26 cellular contexts compared by ENCODE assay signal in the genomic region with DNA sequence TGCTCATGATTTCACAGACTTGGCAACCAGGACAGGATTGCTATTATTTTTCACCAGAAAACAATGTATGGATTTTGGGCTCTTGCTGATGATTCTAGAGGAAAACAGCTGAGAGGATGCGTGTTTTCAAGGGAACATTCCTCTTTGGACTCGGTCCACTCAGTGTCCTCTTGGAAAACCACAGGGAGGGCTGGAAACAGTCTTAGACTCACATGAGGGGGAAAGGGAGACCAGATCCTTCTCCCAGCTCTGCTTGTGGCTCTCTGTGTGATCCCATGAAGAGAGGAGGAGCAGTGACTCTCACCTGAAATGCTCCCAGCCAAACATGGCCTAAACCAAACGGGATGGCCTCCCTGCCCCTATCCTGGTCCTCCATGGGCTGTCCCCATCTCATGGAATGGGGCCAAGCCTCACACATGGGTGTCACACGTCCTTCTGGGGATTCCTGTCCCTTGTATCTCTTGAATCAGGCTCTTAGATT. TPM values are rescaled to one million over a fixed set of nuclear protein-coding genes. Genes with fewer than 3 reads are reported as not detected.
DNase-seq lines count a peak whose midpoint lies in the region; ATAC-seq, FAIRE-seq and TF ChIP-seq lines count a peak whose summit lies in the region.
"Had no signal": no experiment of that assay in that cellular context is flagged by ENCODE, and none has a peak within 500 bp of the region (broad histone marks: within the 10 kb centered on the region; RNA-seq: fewer than 3 reads in every experiment).

No MANE protein-coding gene starts in this region.

- POLR2A ChIA-PET in Panc1 (lab: Charles Lee): no interaction called here

- intact Hi-C loops in Panc1 (cut with micrococcal nuclease; ENCODE audit: unreplicated experiment) (no loop called here), Right ventricle myocardium inferior (cut with DNase I) (no loop called here)

- DNase-seq in activated naive CD8-positive, alpha-beta T cell treated with anti-CD3 and anti-CD28 coated beads for 36 hours: no peak
- no peak for DNase-seq in activated naive CD8-positive, alpha-beta T cell treated with anti-CD3 and anti-CD28 coated beads, Interleukin-2, amount 50 U/mL, for 24 hours
- DNase-seq in Panc1 (ENCODE audit: low read depth, low spot score): no peak
- peak; percentile 36 for DNase-seq in fibroblast of peridontal ligament (ENCODE audit: extremely low read depth)
- DNase-seq in skeletal muscle cell (ENCODE audit: low read depth): peak; percentile 53
- no peak for DNase-seq in frontal cortex (ENCODE audit: low spot score in 2 of 2)
- no peak for DNase-seq in GM23338 (ENCODE audit: low spot score)
- no peak for DNase-seq in Right ventricle myocardium inferior (ENCODE audit: missing footprints)
- DNase-seq: activated CD4-positive, alpha-beta T cell treated with anti-CD3 and anti-CD28 coated beads for 4 hours; activated naive CD4-positive, alpha-beta T cell; aorta; DND-41; erythroblast; left colon; NCI-H1105 treated with DMSO at 0.1 percent for 48 hours; NCI-H510A treated with DMSO at 0.1 percent for 48 hours; stimulated activated CD4-positive, alpha-beta T cell treated with anti-CD3 and anti-CD28 coated beads, Interleukin-4, amount 100 ng/mL, for 1 hour; stimulated activated naive CD8-positive, alpha-beta T cell treated with anti-CD3 and anti-CD28 coated beads, Interleukin-15, Interleukin-2, amounts not matched to agents 100 U/mL and 50 U/mL, for 24 hours; SW 1271; transverse colon had no signal

- H4K20me1 ChIP-seq in GM23338 (replicated peaks; ENCODE audit: insufficient read depth): no peaks in the 10 kb centered on the region

- H3K4me1 ChIP-seq in Panc1 (ENCODE audit: control insufficient read depth, insufficient read depth, low read length) (peaks cover 60% of the 10 kb centered on the region), GM23338 (ENCODE audit: insufficient read depth) (no peaks in the 10 kb centered on the region)
- H3K4me1 ChIP-seq: HAP-1, prostate gland had no signal

- no peaks in the 10 kb centered on the region for H3K36me3 Mint-ChIP-seq in activated naive CD8-positive, alpha-beta T cell treated with anti-CD3 and anti-CD28 coated beads for 36 hours
- H3K36me3 Mint-ChIP-seq in activated naive CD8-positive, alpha-beta T cell treated with anti-CD3 and anti-CD28 coated beads, Interleukin-2, amount 50 U/mL, for 24 hours (ENCODE audit: low read depth): no peaks in the 10 kb centered on the region
- no peaks in the 10 kb centered on the region for H3K36me3 Mint-ChIP-seq in GM23338 (ENCODE audit: low read depth)

- TF ChIP-seq CTCF in Panc1 (IDR thresholded peaks at IDR 0.05) (no peak), GM23338 (conservative IDR thresholded peaks at IDR 0.05; ENCODE audit: low read depth in 2 of 2) (no peak)

- peak overlapping the region; percentile 16 for H3K27ac Mint-ChIP-seq in activated naive CD8-positive, alpha-beta T cell treated with anti-CD3 and anti-CD28 coated beads for 36 hours
- H3K27ac Mint-ChIP-seq in activated naive CD8-positive, alpha-beta T cell treated with anti-CD3 and anti-CD28 coated beads, Interleukin-2, amount 50 U/mL, for 24 hours: no peak overlapping the region
- no peak overlapping the region for H3K27ac Mint-ChIP-seq in GM23338

- H3K9me2 ChIP-seq in GM23338 (ENCODE audit: insufficient read depth): no peaks in the 10 kb centered on the region

- H2AFZ ChIP-seq in GM23338: no peak overlapping the region

- no peaks in the 10 kb centered on the region for H3K9me3 Mint-ChIP-seq in activated naive CD8-positive, alpha-beta T cell treated with anti-CD3 and anti-CD28 coated beads for 36 hours
- H3K9me3 Mint-ChIP-seq in activated naive CD8-positive, alpha-beta T cell treated with anti-CD3 and anti-CD28 coated beads, Interleukin-2, amount 50 U/mL, for 24 hours: no peaks in the 10 kb centered on the region
- H3K9me3 Mint-ChIP-seq in GM23338: no peaks in the 10 kb centered on the region
- H3K9me3 Mint-ChIP-seq: central memory CD8-positive, alpha-beta T cell had no signal

- H3K4me3 ChIP-seq in Panc1 (ENCODE audit: low read depth in 2 of 2, low read length in 2 of 2) (no peak overlapping the region), skeletal muscle cell (ENCODE audit: low read depth, low read length) (no peak overlapping the region), GM23338 (no peak overlapping the region)
- H3K4me3 ChIP-seq: HAP-1, prostate gland, smooth muscle cell, transverse colon had no signal

- in situ Hi-C loops in Panc1 (cut with HindIII; ENCODE audit: low pct_unique_long_range_greater_than_20kb, low sequenced_read_pairs): no loop called here

- no peak for FAIRE-seq in frontal cortex (lab: Jason Lieb, UNC)

- H3K4me1 Mint-ChIP-seq in activated naive CD8-positive, alpha-beta T cell treated with anti-CD3 and anti-CD28 coated beads for 36 hours: peaks cover 23% of the 10 kb centered on the region
- H3K4me1 Mint-ChIP-seq in activated naive CD8-positive, alpha-beta T cell treated with anti-CD3 and anti-CD28 coated beads, Interleukin-2, amount 50 U/mL, for 24 hours: peaks cover 27% of the 10 kb centered on the region
- no peaks in the 10 kb centered on the region; the same call in 2 of the 3 replicates for H3K4me1 Mint-ChIP-seq in GM23338

- H3K4me3 Mint-ChIP-seq in activated naive CD8-positive, alpha-beta T cell treated with anti-CD3 and anti-CD28 coated beads for 36 hours: no peak overlapping the region
- H3K4me3 Mint-ChIP-seq in activated naive CD8-positive, alpha-beta T cell treated with anti-CD3 and anti-CD28 coated beads, Interleukin-2, amount 50 U/mL, for 24 hours: no peak overlapping the region
- H3K4me3 Mint-ChIP-seq in GM23338: no peak overlapping the region
- H3K4me3 Mint-ChIP-seq: central memory CD8-positive, alpha-beta T cell had no signal

- no peak overlapping the region for H3K4me2 ChIP-seq in GM23338
- H3K4me2 ChIP-seq: smooth muscle cell had no signal

- H3K36me3 ChIP-seq in Panc1 (ENCODE audit: control insufficient read depth, insufficient read depth, low read length) (no peaks in the 10 kb centered on the region), GM23338 (ENCODE audit: insufficient read depth) (no peaks in the 10 kb centered on the region)
- H3K36me3 ChIP-seq: HAP-1, prostate gland, transverse colon had no signal

- no peak for ATAC-seq in activated naive CD8-positive, alpha-beta T cell treated with anti-CD3 and anti-CD28 coated beads, Interleukin-2, amount 50 U/mL, for 24 hours
- no peak for ATAC-seq in Panc1
- ATAC-seq in GM23338: no peak
- ATAC-seq in Right ventricle myocardium inferior: no peak
- ATAC-seq: left colon; stimulated activated naive CD8-positive, alpha-beta T cell treated with anti-CD3 and anti-CD28 coated beads, Interleukin-15, Interleukin-2, amounts not matched to agents 100 U/mL and 50 U/mL, for 24 hours had no signal

- H3K27me3 ChIP-seq in Panc1 (ENCODE audit: control insufficient read depth, insufficient read depth, low read length) (no peaks in the 10 kb centered on the region), GM23338 (ENCODE audit: insufficient read depth) (no peaks in the 10 kb centered on the region)
- H3K27me3 ChIP-seq: transverse colon had no signal

- CTCF ChIA-PET in Panc1 (lab: Charles Lee): no interaction called here

- H3K27me3 Mint-ChIP-seq in activated naive CD8-positive, alpha-beta T cell treated with anti-CD3 and anti-CD28 coated beads for 36 hours: no peaks in the 10 kb centered on the region
- H3K27me3 Mint-ChIP-seq in activated naive CD8-positive, alpha-beta T cell treated with anti-CD3 and anti-CD28 coated beads, Interleukin-2, amount 50 U/mL, for 24 hours: no peaks in the 10 kb centered on the region
- peaks cover 7% of the 10 kb centered on the region for H3K27me3 Mint-ChIP-seq in GM23338 (ENCODE audit: insufficient read depth, low read depth, poor library complexity)
- H3K27me3 Mint-ChIP-seq: central memory CD8-positive, alpha-beta T cell had no signal

- H3F3A ChIP-seq in GM23338 (replicated peaks; ENCODE audit: low read depth): no peaks in the 10 kb centered on the region

- no peaks in the 10 kb centered on the region for H3K79me2 ChIP-seq in GM23338 (replicated peaks; ENCODE audit: insufficient read depth)

- H3K27ac ChIP-seq in Panc1 (ENCODE audit: low read length) (peak overlapping the region; percentile 78), GM23338 (ENCODE audit: low read depth) (no peak overlapping the region)
- H3K27ac ChIP-seq: prostate gland, RWPE1, transverse colon had no signal

- H3K9me3 ChIP-seq in Panc1 (ENCODE audit: control insufficient read depth, insufficient read depth, low read depth, low read length): no peaks in the 10 kb centered on the region
- H3K9me3 ChIP-seq: HAP-1, prostate gland, transverse colon had no signal

- BruUV-seq in Panc1 (replicated peaks; lab: Mats Ljungman, UMichigan): no TSS peak

TF ChIP-seq in GM23338, 12 proteins besides CTCF, POLR2A, EP300 and RAD21 (continues in another document):
- TF ChIP-seq, protein P1, sequence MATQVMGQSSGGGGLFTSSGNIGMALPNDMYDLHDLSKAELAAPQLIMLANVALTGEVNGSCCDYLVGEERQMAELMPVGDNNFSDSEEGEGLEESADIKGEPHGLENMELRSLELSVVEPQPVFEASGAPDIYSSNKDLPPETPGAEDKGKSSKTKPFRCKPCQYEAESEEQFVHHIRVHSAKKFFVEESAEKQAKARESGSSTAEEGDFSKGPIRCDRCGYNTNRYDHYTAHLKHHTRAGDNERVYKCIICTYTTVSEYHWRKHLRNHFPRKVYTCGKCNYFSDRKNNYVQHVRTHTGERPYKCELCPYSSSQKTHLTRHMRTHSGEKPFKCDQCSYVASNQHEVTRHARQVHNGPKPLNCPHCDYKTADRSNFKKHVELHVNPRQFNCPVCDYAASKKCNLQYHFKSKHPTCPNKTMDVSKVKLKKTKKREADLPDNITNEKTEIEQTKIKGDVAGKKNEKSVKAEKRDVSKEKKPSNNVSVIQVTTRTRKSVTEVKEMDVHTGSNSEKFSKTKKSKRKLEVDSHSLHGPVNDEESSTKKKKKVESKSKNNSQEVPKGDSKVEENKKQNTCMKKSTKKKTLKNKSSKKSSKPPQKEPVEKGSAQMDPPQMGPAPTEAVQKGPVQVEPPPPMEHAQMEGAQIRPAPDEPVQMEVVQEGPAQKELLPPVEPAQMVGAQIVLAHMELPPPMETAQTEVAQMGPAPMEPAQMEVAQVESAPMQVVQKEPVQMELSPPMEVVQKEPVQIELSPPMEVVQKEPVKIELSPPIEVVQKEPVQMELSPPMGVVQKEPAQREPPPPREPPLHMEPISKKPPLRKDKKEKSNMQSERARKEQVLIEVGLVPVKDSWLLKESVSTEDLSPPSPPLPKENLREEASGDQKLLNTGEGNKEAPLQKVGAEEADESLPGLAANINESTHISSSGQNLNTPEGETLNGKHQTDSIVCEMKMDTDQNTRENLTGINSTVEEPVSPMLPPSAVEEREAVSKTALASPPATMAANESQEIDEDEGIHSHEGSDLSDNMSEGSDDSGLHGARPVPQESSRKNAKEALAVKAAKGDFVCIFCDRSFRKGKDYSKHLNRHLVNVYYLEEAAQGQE (IDR thresholded peaks at IDR 0.05; ENCODE audit: unreplicated experiment): no peak
- no peak for TF ChIP-seq EZH2phosphoT487 (IDR thresholded peaks at IDR 0.05; ENCODE audit: unreplicated experiment)

RNA-seq across cellular contexts. Expression of a gene that starts 15.9 kb away (rescaled TPM):
- not detected for total RNA-seq in activated naive CD8-positive, alpha-beta T cell treated with anti-CD3 and anti-CD28 coated beads for 36 hours
- 69.8 TPM for total RNA-seq in Panc1 (2021; ENCODE audit: unreplicated experiment)
- 49.0 TPM for polyA plus RNA-seq in Panc1 (2012; ENCODE audit: insufficient read length)
- total RNA-seq in frontal cortex: not detected
- 0.14 and 0.70 TPM in 2 replicates for total RNA-seq in GM23338 (2014; rRNA removed; shearing (Covaris generic))
- polyA plus RNA-seq in GM23338 (2016; fragmentation: Nextera tagmentation; extraction: Ambion mirVana): 0.19 TPM in 1 of 2 replicates, not detected in the other
- not detected for total RNA-seq in Right ventricle myocardium inferior
- total RNA-seq: smooth muscle cell had no signal
- polyA plus RNA-seq: aorta, neural cell had no signal

Comparison
In these comparisons a context has a peak if more than half of its experiments do, and no peak if none do; other contexts are left out.
1. DNase-seq: peak in fibroblast of peridontal ligament (single experiment) and skeletal muscle cell (single experiment); none in activated naive CD8-positive, alpha-beta T cell treated with anti-CD3 and anti-CD28 coated beads for 36 hours (single experiment), activated naive CD8-positive, alpha-beta T cell treated with anti-CD3 and anti-CD28 coated beads, Interleukin-2, amount 50 U/mL, for 24 hours (single experiment), Panc1 (single experiment), frontal cortex (0 of 2), GM23338 (single experiment) and Right ventricle myocardium inferior (single experiment).
2. RNA of a gene that starts 15.9 kb away (total RNA-seq): 69.8 TPM in Panc1 (single experiment); not detected in Right ventricle myocardium inferior (single experiment), 0.14 to 0.70 TPM in GM23338, not detected in activated naive CD8-positive, alpha-beta T cell treated with anti-CD3 and anti-CD28 coated beads for 36 hours and not detected in frontal cortex (single experiment); every median in the first group is over 10 times any median in the second.